In genomic region chr7:32049599-32049998, GRCh38 we compare ENCODE assay signal across 30 cellular contexts. TPM values are rescaled to one million over a fixed set of nuclear protein-coding genes. Genes with fewer than 3 reads are reported as not detected.
"Had no signal": no experiment of that assay in that cellular context is flagged by ENCODE, and none has a peak within 500 bp of the region (broad histone marks: within the 10 kb centered on the region; RNA-seq: fewer than 3 reads in every experiment).

No MANE protein-coding gene starts in this region.

- H3K4me1 Mint-ChIP-seq: activated CD4-positive, alpha-beta T cell treated with anti-CD3 and anti-CD28 coated beads for 36 hours; activated CD4-positive, alpha-beta T cell treated with anti-CD3 and anti-CD28 coated beads, Interleukin-2, amount 10 ng/mL, durations not matched to agents 7 days and 5 days; activated naive CD8-positive, alpha-beta T cell treated with anti-CD3 and anti-CD28 coated beads, Interleukin-2, amount 50 U/mL, for 24 hours; central memory CD8-positive, alpha-beta T cell had no signal

- H3K4me3 Mint-ChIP-seq: activated CD4-positive, alpha-beta T cell treated with anti-CD3 and anti-CD28 coated beads for 36 hours; activated CD4-positive, alpha-beta T cell treated with anti-CD3 and anti-CD28 coated beads, Interleukin-2, amount 10 ng/mL, durations not matched to agents 7 days and 5 days; activated naive CD4-positive, alpha-beta T cell treated with anti-CD3 and anti-CD28 coated beads for 36 hours; activated naive CD8-positive, alpha-beta T cell; activated naive CD8-positive, alpha-beta T cell treated with anti-CD3 and anti-CD28 coated beads, Interleukin-2, amount 50 U/mL, for 24 hours; activated T-cell treated with anti-CD3 and anti-CD28 coated beads, Interleukin-2, amount 50 U/mL, for 4 hours; activated T-helper 1 cell treated with anti-CD3 and anti-CD28 coated beads, Interleukin-12 subunit alpha, Interleukin-12 subunit beta, Interleukin-2, Interleukin-4 antibody, amounts not matched to agents 30 ng/mL and 10 ng/mL and 1 ng/mL, durations not matched to agents 14 hours and 24 hours and 36 hours; central memory CD8-positive, alpha-beta T cell had no signal

- H3K36me3 Mint-ChIP-seq: activated naive CD8-positive, alpha-beta T cell had no signal

- H3K4me3 ChIP-seq: cardiac muscle cell had no signal

- H3K27ac ChIP-seq: cardiac muscle cell, VCaP had no signal

- ATAC-seq: activated CD4-positive, alpha-beta T cell treated with anti-CD3 and anti-CD28 coated beads for 36 hours; activated naive CD8-positive, alpha-beta T cell treated with anti-CD3 and anti-CD28 coated beads, Interleukin-2, amount 50 U/mL, for 24 hours; activated T-cell treated with anti-CD3 and anti-CD28 coated beads, Interleukin-2, amount 50 U/mL, for 4 hours had no signal

- H3K9me3 Mint-ChIP-seq: activated CD4-positive, alpha-beta T cell treated with anti-CD3 and anti-CD28 coated beads, Interleukin-2, amount 10 ng/mL, durations not matched to agents 7 days and 5 days; activated T-helper 1 cell treated with anti-CD3 and anti-CD28 coated beads, Interleukin-12 subunit alpha, Interleukin-12 subunit beta, Interleukin-2, Interleukin-4 antibody, amounts not matched to agents 30 ng/mL and 10 ng/mL and 1 ng/mL, durations not matched to agents 14 hours and 24 hours and 36 hours had no signal

- H3K27ac Mint-ChIP-seq: activated CD4-positive, alpha-beta T cell treated with anti-CD3 and anti-CD28 coated beads for 36 hours; activated CD4-positive, alpha-beta T cell treated with anti-CD3 and anti-CD28 coated beads, Interleukin-2, amount 10 ng/mL, durations not matched to agents 7 days and 5 days; activated naive CD4-positive, alpha-beta T cell treated with anti-CD3 and anti-CD28 coated beads for 36 hours; activated naive CD8-positive, alpha-beta T cell; activated naive CD8-positive, alpha-beta T cell treated with anti-CD3 and anti-CD28 coated beads, Interleukin-2, amount 50 U/mL, for 24 hours; activated T-helper 1 cell treated with anti-CD3 and anti-CD28 coated beads, Interleukin-12 subunit alpha, Interleukin-12 subunit beta, Interleukin-2, Interleukin-4 antibody, amounts not matched to agents 30 ng/mL and 10 ng/mL and 1 ng/mL, durations not matched to agents 14 hours and 24 hours and 36 hours had no signal

- H3K36me3 ChIP-seq: cardiac muscle cell had no signal

- H3K27me3 Mint-ChIP-seq: activated CD4-positive, alpha-beta T cell treated with anti-CD3 and anti-CD28 coated beads for 36 hours; activated CD4-positive, alpha-beta T cell treated with anti-CD3 and anti-CD28 coated beads, Interleukin-2, amount 10 ng/mL, durations not matched to agents 7 days and 5 days; activated naive CD8-positive, alpha-beta T cell; activated naive CD8-positive, alpha-beta T cell treated with anti-CD3 and anti-CD28 coated beads, Interleukin-2, amount 50 U/mL, for 24 hours; central memory CD8-positive, alpha-beta T cell had no signal

- DNase-seq: activated CD4-positive, alpha-beta T cell treated with anti-CD3 and anti-CD28 coated beads for 36 hours; activated CD4-positive, alpha-beta T cell treated with anti-CD3 and anti-CD28 coated beads, Interleukin-2, amount 10 ng/mL, durations not matched to agents 7 days and 5 days; activated CD4-positive, alpha-beta T cell treated with anti-CD3 and anti-CD28 coated beads, Interleukin-2, amount 50 U/mL, for 48 hours; activated CD8-positive, alpha-beta memory T cell treated with anti-CD3 and anti-CD28 coated beads, Interleukin-2, amount 50 U/mL, for 4 hours; activated gamma-delta T cell treated with Interleukin-2 at 50 U/mL for 16 hours; activated naive CD4-positive, alpha-beta T cell treated with anti-CD3 and anti-CD28 coated beads for 36 hours; activated naive CD8-positive, alpha-beta T cell treated with anti-CD3 and anti-CD28 coated beads, Interleukin-2, amount 50 U/mL, for 24 hours; activated T-cell treated with anti-CD3 and anti-CD28 coated beads for 4 hours; activated T-cell treated with anti-CD3 and anti-CD28 coated beads, Interleukin-2, amount 50 U/mL, for 4 hours; anterior cingulate cortex; Karpas-422; NCI-H1105; NCI-H1417 treated with DMSO at 0.1 percent for 48 hours; NCI-H187 treated with DMSO at 0.1 percent for 48 hours; NCI-H2081; NCI-H2227 treated with DMSO at 0.1 percent for 48 hours; NCI-H510A treated with DMSO at 0.1 percent for 48 hours; NCI-H526 treated with DMSO at 0.1 percent for 48 hours; NCI-H774; NK-92 treated with Interleukin-12 subunit alpha and Interleukin-12 subunit beta, amount 100 ng/mL, for 24 hours; Right ventricle myocardium superior; SW 1271; T-helper 1 cell; T-helper 2 cell; T-helper 9 cell had no signal

- H3K27me3 ChIP-seq: cardiac muscle cell had no signal

RNA-seq across cellular contexts. Expression of gene PDE1C, which starts 20.6 kb away (rescaled TPM):
- total RNA-seq: activated CD4-positive, alpha-beta T cell treated with anti-CD3 and anti-CD28 coated beads for 36 hours; activated CD4-positive, alpha-beta T cell treated with anti-CD3 and anti-CD28 coated beads, Interleukin-2, amount 10 ng/mL, durations not matched to agents 7 days and 5 days; activated naive CD4-positive, alpha-beta T cell treated with anti-CD3 and anti-CD28 coated beads for 36 hours; activated T-cell treated with anti-CD3 and anti-CD28 coated beads, Interleukin-2, amount 50 U/mL, for 4 hours; activated T-helper 1 cell treated with anti-CD3 and anti-CD28 coated beads, Interleukin-12 subunit alpha, Interleukin-12 subunit beta, Interleukin-2, Interleukin-4 antibody, amounts not matched to agents 30 ng/mL and 10 ng/mL and 1 ng/mL, durations not matched to agents 14 hours and 24 hours and 36 hours had no signal
